12 cellular contexts compared by ENCODE assay signal in the genomic region with DNA sequence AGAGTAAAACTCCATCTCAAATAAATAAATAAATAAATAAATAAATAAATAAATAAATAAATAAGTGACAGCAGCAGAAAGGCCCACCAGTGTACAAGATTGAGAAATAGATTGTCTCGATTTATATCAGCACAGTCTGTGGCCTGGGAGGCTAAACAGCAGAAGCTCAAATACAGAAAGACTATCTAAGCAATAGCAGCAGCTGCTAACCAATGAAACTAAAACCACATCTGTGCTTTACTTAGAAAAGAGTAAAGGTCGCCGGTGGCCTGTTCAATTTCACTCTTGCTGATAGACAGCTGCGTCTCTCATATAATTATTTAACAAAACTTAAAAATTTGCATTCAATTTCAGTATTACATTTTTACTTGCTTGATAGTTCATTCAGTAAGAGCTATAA.
A peak's percentile ranks its signal among the peaks of the same experiment; 100 is the strongest.
DNase-seq lines count a peak whose midpoint lies in the region; ATAC-seq lines count a peak whose summit lies in the region.
"Had no signal": no experiment of that assay in that cellular context is flagged by ENCODE, and none has a peak within 500 bp of the region (broad histone marks: within the 10 kb centered on the region; RNA-seq: fewer than 3 reads in every experiment).

No MANE protein-coding gene starts in this region.

- DNase-seq in HuH-7 (ENCODE audit: low spot score), result peak; percentile 8
- no peak for DNase-seq in kidney glomerular epithelial cell (lab: John Stamatoyannopoulos, UW)
- no peak for DNase-seq in NCI-H2081 (lab: John Stamatoyannopoulos, UW)
- no peak for DNase-seq in stimulated activated CD8-positive, alpha-beta memory T cell treated with anti-CD3 and anti-CD28 coated beads, Interleukin-4, amount 100 ng/mL, for 48 hours
- DNase-seq in Right ventricle myocardium inferior (ENCODE audit: missing footprints), result no peak
- DNase-seq: BE2C; NCI-H187; NK-92 treated with Interleukin-12 subunit alpha and Interleukin-12 subunit beta, amount 100 ng/mL, for 24 hours; WERI-Rb-1 had no signal

- intact Hi-C loops in Right ventricle myocardium inferior (cut with DNase I), result no loop called here

- ATAC-seq in GM18858 (IDR thresholded peaks at IDR 0.05; ENCODE audit: unreplicated experiment) (peak; percentile 78), GM21367 (IDR thresholded peaks at IDR 0.05; ENCODE audit: unreplicated experiment) (peak; percentile 90), HG02938 (IDR thresholded peaks at IDR 0.05; ENCODE audit: unreplicated experiment) (peak; percentile 89), Right ventricle myocardium inferior (no peak)
